ENCODE assay signal across 8 cellular contexts in the genomic region with DNA sequence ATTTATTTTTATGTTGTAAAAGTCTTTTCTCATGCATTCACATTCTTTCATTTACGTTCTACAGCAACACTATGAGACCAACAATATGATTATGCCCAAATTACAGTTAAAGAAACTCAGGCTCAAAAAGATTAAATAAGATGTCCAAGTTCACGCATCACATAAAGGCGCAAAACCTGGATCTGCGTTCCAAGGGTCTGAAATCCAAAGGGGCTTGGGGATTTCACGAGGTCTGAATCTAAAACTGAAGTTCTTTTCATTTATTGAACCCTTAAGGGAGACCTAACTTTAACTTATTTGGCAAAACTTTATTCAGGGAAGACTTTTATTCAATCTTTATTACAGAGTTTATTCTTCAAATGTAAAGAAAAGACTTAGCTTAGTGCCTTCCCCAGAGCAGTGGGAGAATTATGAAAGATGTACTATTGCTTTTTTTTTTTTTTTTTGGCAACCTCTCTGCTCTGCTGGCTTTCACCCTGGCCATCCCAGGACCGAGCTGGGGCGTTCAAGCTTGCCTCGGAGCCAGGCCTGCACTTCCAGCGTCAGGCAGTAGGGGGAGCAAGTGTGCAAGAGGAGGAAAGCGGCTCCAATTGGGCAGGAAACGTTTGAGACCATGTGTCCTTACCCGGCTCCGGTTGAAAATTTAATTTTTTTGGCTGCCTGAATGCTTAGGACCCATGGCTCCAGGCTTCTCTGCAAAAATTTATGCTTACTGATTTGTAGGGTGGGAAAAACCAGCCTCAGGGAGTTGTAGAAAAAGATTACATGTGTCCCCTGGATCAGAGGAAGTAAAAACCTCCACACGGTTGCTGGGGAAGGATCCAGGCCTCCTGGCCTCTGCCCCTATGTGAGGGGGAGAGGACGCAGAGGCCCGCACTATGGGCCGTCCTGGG.
A peak's percentile ranks its signal among the peaks of the same experiment; 100 is the strongest.
DNase-seq lines count a peak whose midpoint lies in the region; ATAC-seq and TF ChIP-seq lines count a peak whose summit lies in the region.

No MANE protein-coding gene starts in this region.

- ATAC-seq in foreskin keratinocyte = peak; percentile 60

- H3K36me3 ChIP-seq in MM.1S (replicated peaks; ENCODE audit: insufficient read depth, low read length) (no peaks in the 10 kb centered on the region), subcutaneous abdominal adipose tissue (ENCODE audit: control insufficient read depth in 5 of 5, insufficient read depth in 5 of 5, low read length in 5 of 5) (no peaks in the 10 kb centered on the region)

- H3K27ac ChIP-seq in MM.1S (ENCODE audit: low read length) (peak overlapping the region; percentile 82), foreskin keratinocyte (peak overlapping the region; percentile 87), subcutaneous abdominal adipose tissue (ENCODE audit: low read depth, low read length) (peak overlapping the region; percentile 88)

- H3F3A ChIP-seq in MM.1S (ENCODE audit: insufficient read depth, low read length) = peaks cover 15% of the 10 kb centered on the region

- H3K9me2 ChIP-seq in MM.1S (replicated peaks; ENCODE audit: insufficient read depth, low read length) = no peaks in the 10 kb centered on the region

- no peaks in the 10 kb centered on the region for H4K20me1 ChIP-seq in MM.1S (ENCODE audit: insufficient read depth, low read length)

- H2AFZ ChIP-seq in MM.1S (ENCODE audit: low read length) = peak overlapping the region; percentile 64

- H3K27me3 ChIP-seq in MM.1S (replicated peaks; ENCODE audit: insufficient read depth, low read length) = no peaks in the 10 kb centered on the region
- H3K27me3 ChIP-seq in foreskin keratinocyte = no peaks in the 10 kb centered on the region
- H3K27me3 ChIP-seq in subcutaneous abdominal adipose tissue (ENCODE audit: control insufficient read depth in 5 of 5, insufficient read depth in 4 of 5, low read length in 5 of 5) = no peaks in the 10 kb centered on the region

- peak overlapping the region; percentile 92 for H3K4me2 ChIP-seq in MM.1S (ENCODE audit: low read depth, low read length)

- TF ChIP-seq CTCF in MM.1S (IDR thresholded peaks at IDR 0.05; ENCODE audit: low read length) (peak; percentile 96), foreskin keratinocyte (conservative IDR thresholded peaks at IDR 0.05) (peak; percentile 94)

- H3K9ac ChIP-seq in MM.1S (ENCODE audit: low read length) (peak overlapping the region; percentile 82), subcutaneous abdominal adipose tissue (ENCODE audit: low read length in 5 of 5) (peak overlapping the region; percentile 8 to 75 (median 48))

- DNase-seq in DMS153 treated with DMSO at 0.1 percent for 48 hours (lab: John Stamatoyannopoulos, UW; ENCODE audit: unreplicated experiment) (peak; percentile 33), GOT3 (lab: John Stamatoyannopoulos, UW) (peak; percentile 55), MM.1S (peak; percentile 91), SIG-M5 treated with dmso at 0.1 percent for 504 hours (lab: John Stamatoyannopoulos, UW; ENCODE audit: unreplicated experiment) (peak; percentile 69), foreskin keratinocyte (peak; percentile 57 to 75), non-pigmented ciliary epithelial cell (ENCODE audit: low read depth) (peak; percentile 66)
- peak; percentile 91 for DNase-seq in activated gamma-delta T cell treated with anti-CD3 and anti-CD28 coated beads, Interleukin-2, amount 50 U/mL, for 16 hours (ENCODE audit: low read depth)

- no peaks in the 10 kb centered on the region for H3K79me2 ChIP-seq in MM.1S (ENCODE audit: low read length)

- H3K4me1 ChIP-seq in MM.1S (ENCODE audit: low read length) (peaks cover 19% of the 10 kb centered on the region), foreskin keratinocyte (peaks cover 18% of the 10 kb centered on the region), subcutaneous abdominal adipose tissue (ENCODE audit: control insufficient read depth in 5 of 5, insufficient read depth in 5 of 5, low read length in 5 of 5) (peaks cover 0 to 35% (median 27%) of the 10 kb centered on the region in 5 donors)

- peak overlapping the region; percentile 41 for H3K4me3 ChIP-seq in MM.1S (ENCODE audit: low read length)
- H3K4me3 ChIP-seq in subcutaneous abdominal adipose tissue (ENCODE audit: low read depth in 1 of 5, low read length in 5 of 5) = peak overlapping the region; percentile 45 to 68 (median 54)

- H3K9me3 ChIP-seq in MM.1S (replicated peaks; ENCODE audit: insufficient read depth, low read length) = no peaks in the 10 kb centered on the region
- no peaks in the 10 kb centered on the region for H3K9me3 ChIP-seq in subcutaneous abdominal adipose tissue (ENCODE audit: control insufficient read depth in 5 of 5, low read length in 5 of 5)

Comparison
In these comparisons a context has a peak if more than half of its experiments do, and no peak if none do; other contexts are left out.
1. Peak in every context shown above with its lines: DNase-seq, ATAC-seq, H3K4me3 ChIP-seq and H3K27ac ChIP-seq.
2. DNase-seq: peak in every context shown above with its lines; median percentile 91 in MM.1S; 91 in activated gamma-delta T cell treated with anti-CD3 and anti-CD28 coated beads, Interleukin-2, amount 50 U/mL, for 16 hours; 69 in SIG-M5 treated with dmso at 0.1 percent for 504 hours; 66 in foreskin keratinocyte; 66 in non-pigmented ciliary epithelial cell; 55 in GOT3; 33 in DMS153 treated with DMSO at 0.1 percent for 48 hours.